In the genomic region with DNA sequence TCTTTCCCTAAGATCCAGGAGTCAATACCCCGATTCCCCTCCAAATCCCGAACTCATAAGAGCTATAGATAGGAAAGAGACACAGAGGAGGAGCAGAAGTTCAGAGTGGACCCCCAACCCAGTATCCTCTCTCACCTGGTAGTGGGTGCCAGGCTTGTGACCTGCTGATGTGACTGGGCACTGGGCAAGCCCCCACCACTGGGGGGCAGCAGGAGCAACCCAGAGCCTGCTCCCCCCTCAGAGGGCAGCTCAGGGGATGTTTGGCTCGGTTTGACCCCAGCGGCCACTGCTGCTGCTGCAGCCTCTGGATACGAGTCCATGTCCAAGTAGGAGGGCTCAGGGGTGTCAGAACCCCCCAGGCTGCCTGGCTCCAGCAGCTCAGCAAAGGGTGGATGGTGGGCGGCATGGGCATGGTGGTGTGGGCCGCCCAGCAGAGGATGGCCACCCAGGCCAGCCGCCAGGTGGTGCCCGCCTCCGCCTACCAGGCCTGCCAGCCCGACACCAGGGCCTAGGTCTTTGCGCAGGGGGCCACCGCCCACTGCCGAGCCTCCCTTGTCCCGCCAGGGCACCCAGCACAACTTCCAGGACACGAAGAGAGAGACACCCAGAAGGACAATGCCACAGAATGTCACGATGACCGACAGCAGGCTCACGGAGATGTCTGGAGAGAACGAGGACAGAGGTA, we compare ENCODE assay signal across 19 cellular contexts. TPM values are rescaled to one million over a fixed set of nuclear protein-coding genes. Genes with fewer than 3 reads are reported as not detected.
DNase-seq lines count a peak whose midpoint lies in the region; ATAC-seq and TF ChIP-seq lines count a peak whose summit lies in the region.
"Had no signal": no experiment of that assay in that cellular context is flagged by ENCODE, and none has a peak within 500 bp of the region (broad histone marks: within the 10 kb centered on the region; RNA-seq: fewer than 3 reads in every experiment).

No MANE protein-coding gene starts in this region.

- no peak overlapping the region for H3K4me3 Mint-ChIP-seq in neural progenitor cell

- H2AFZ ChIP-seq in Karpas-422 (ENCODE audit: low read length) (no peak overlapping the region), SU-DHL-6 (ENCODE audit: low read depth, low read length, severe bottlenecking) (no peak overlapping the region), neural progenitor cell (replicated peaks) (no peak overlapping the region)

- H3K27ac Mint-ChIP-seq in neural progenitor cell = no peak overlapping the region

- H3K9me3 Mint-ChIP-seq in neural progenitor cell = peaks cover 21% of the 10 kb centered on the region

- no peak overlapping the region for H3K9ac ChIP-seq in Karpas-422 (ENCODE audit: low read length)
- H3K9ac ChIP-seq in SU-DHL-6 (ENCODE audit: low read length) = no peak overlapping the region
- no peak overlapping the region for H3K9ac ChIP-seq in neural progenitor cell

- H3K27me3 Mint-ChIP-seq in neural progenitor cell (ENCODE audit: insufficient read depth, low read depth) = peaks cover 12% of the 10 kb centered on the region

- H3K27ac ChIP-seq in Karpas-422 (ENCODE audit: low read length) = no peak overlapping the region
- no peak overlapping the region for H3K27ac ChIP-seq in SU-DHL-6 (ENCODE audit: low read depth, low read length)
- no peak overlapping the region for H3K27ac ChIP-seq in neural progenitor cell
- no peak overlapping the region for H3K27ac ChIP-seq in right atrium auricular region
- no peak overlapping the region for H3K27ac ChIP-seq in ascending aorta

- H3K4me1 ChIP-seq in BE2C (no peaks in the 10 kb centered on the region), Karpas-422 (ENCODE audit: low read length) (no peaks in the 10 kb centered on the region), neural progenitor cell (no peaks in the 10 kb centered on the region), right atrium auricular region (no peaks in the 10 kb centered on the region), ascending aorta (no peaks in the 10 kb centered on the region)

- no peaks in the 10 kb centered on the region for H3K36me3 ChIP-seq in BE2C
- no peaks in the 10 kb centered on the region for H3K36me3 ChIP-seq in Karpas-422 (ENCODE audit: insufficient read depth, low read length)
- no peaks in the 10 kb centered on the region for H3K36me3 ChIP-seq in SU-DHL-6 (ENCODE audit: low read length)
- no peaks in the 10 kb centered on the region for H3K36me3 ChIP-seq in neural progenitor cell
- no peaks in the 10 kb centered on the region for H3K36me3 ChIP-seq in right atrium auricular region
- H3K36me3 ChIP-seq in ascending aorta = no peaks in the 10 kb centered on the region

- intact Hi-C loops in left colon (cut with DNase I, micrococcal nuclease) = no loop called here
- intact Hi-C loops in ascending aorta (cut with DNase I) = no loop called here

- H3K4me3 ChIP-seq in BE2C (ENCODE audit: low read depth, low read length) = no peak overlapping the region
- H3K4me3 ChIP-seq in Karpas-422 (ENCODE audit: low read length) = no peak overlapping the region
- H3K4me3 ChIP-seq in SU-DHL-6 (ENCODE audit: insufficient read depth, low read length, poor library complexity, severe bottlenecking) = no peak overlapping the region
- H3K4me3 ChIP-seq in neural progenitor cell = no peak overlapping the region
- no peak overlapping the region for H3K4me3 ChIP-seq in right atrium auricular region
- H3K4me3 ChIP-seq in ascending aorta = no peak overlapping the region

- H4K20me1 ChIP-seq in Karpas-422 (ENCODE audit: insufficient read depth, low read depth, low read length) (no peaks in the 10 kb centered on the region), SU-DHL-6 (ENCODE audit: low read depth, low read length) (no peaks in the 10 kb centered on the region), neural progenitor cell (ENCODE audit: low read depth) (no peaks in the 10 kb centered on the region)

- no peak for DNase-seq in BE2C
- DNase-seq in Karpas-422 = peak; percentile 57
- no peak for DNase-seq in neural progenitor cell (ENCODE audit: low spot score)
- no peak for DNase-seq in right atrium auricular region (ENCODE audit: low spot score)
- DNase-seq in left colon = no peak
- DNase-seq in ascending aorta (ENCODE audit: low spot score in 2 of 2) = no peak
- DNase-seq: C1 segment of cervical spinal cord, DMS79 treated with DMSO at 0.1 percent for 48 hours, GF-D8, KG1, NCI-H1092 treated with DMSO at 0.1 percent for 48 hours, NCI-H226, NCI-H524 treated with DMSO at 0.1 percent for 48 hours, SW 1271 had no signal

- H3K4me2 ChIP-seq in Karpas-422 (ENCODE audit: low read depth, low read length, poor library complexity, severe bottlenecking) = no peak overlapping the region
- no peak overlapping the region for H3K4me2 ChIP-seq in SU-DHL-6 (ENCODE audit: low read depth, low read length, poor library complexity, severe bottlenecking)
- no peak overlapping the region for H3K4me2 ChIP-seq in neural progenitor cell

- H3K9me2 ChIP-seq in Karpas-422 (replicated peaks; ENCODE audit: insufficient read depth, low read length) = no peaks in the 10 kb centered on the region
- no peaks in the 10 kb centered on the region for H3K9me2 ChIP-seq in SU-DHL-6 (replicated peaks; ENCODE audit: insufficient read depth, low read length)

- H3K79me2 ChIP-seq in Karpas-422 (ENCODE audit: low read length) (no peaks in the 10 kb centered on the region), SU-DHL-6 (ENCODE audit: insufficient read depth, low read length) (no peaks in the 10 kb centered on the region), neural progenitor cell (ENCODE audit: low read depth) (no peaks in the 10 kb centered on the region)

- peaks cover 5% of the 10 kb centered on the region for H3K4me1 Mint-ChIP-seq in neural progenitor cell

- no peaks in the 10 kb centered on the region for H3K9me3 ChIP-seq in BE2C
- peaks cover 7% of the 10 kb centered on the region for H3K9me3 ChIP-seq in Karpas-422 (ENCODE audit: low read length)
- peaks cover 14% of the 10 kb centered on the region; the same call in 1 of the 2 replicates for H3K9me3 ChIP-seq in SU-DHL-6 (ENCODE audit: insufficient read depth, low read length)
- H3K9me3 ChIP-seq in neural progenitor cell (ENCODE audit: low read depth) = no peaks in the 10 kb centered on the region
- H3K9me3 ChIP-seq in right atrium auricular region = peaks cover 7 to 28% of the 10 kb centered on the region in 2 donors
- H3K9me3 ChIP-seq in ascending aorta = peaks cover 10 to 14% of the 10 kb centered on the region in 2 donors

- TF ChIP-seq CTCF in BE2C (IDR thresholded peaks at IDR 0.05; ENCODE audit: low read depth, low read length) (peak; percentile 17; the same call in 1 of the 2 replicates), SU-DHL-6 (IDR thresholded peaks at IDR 0.05; ENCODE audit: insufficient read depth, low read length, poor library complexity, severe bottlenecking) (peak; percentile 10), neural progenitor cell (IDR thresholded peaks at IDR 0.05) (peak; percentile 3), right atrium auricular region (IDR thresholded peaks at IDR 0.05) (no peak), ascending aorta (IDR thresholded peaks at IDR 0.05) (no peak)

- no peaks in the 10 kb centered on the region for H3K36me3 Mint-ChIP-seq in neural progenitor cell

- H3K27me3 ChIP-seq in BE2C = peaks cover under 1% of the 10 kb centered on the region
- no peaks in the 10 kb centered on the region; the same call in 1 of the 2 replicates for H3K27me3 ChIP-seq in Karpas-422 (ENCODE audit: low read length)
- H3K27me3 ChIP-seq in SU-DHL-6 (ENCODE audit: low read length) = no peaks in the 10 kb centered on the region
- peaks cover 11% of the 10 kb centered on the region for H3K27me3 ChIP-seq in neural progenitor cell
- H3K27me3 ChIP-seq in right atrium auricular region = no peaks in the 10 kb centered on the region
- H3K27me3 ChIP-seq in ascending aorta = no peaks in the 10 kb centered on the region

- H3F3A ChIP-seq in SU-DHL-6 (ENCODE audit: insufficient read depth) (no peaks in the 10 kb centered on the region), neural progenitor cell (ENCODE audit: low read depth) (no peaks in the 10 kb centered on the region)

- no peak for ATAC-seq in GM18517 (IDR thresholded peaks at IDR 0.05; ENCODE audit: unreplicated experiment)
- ATAC-seq in left colon = no peak
- ATAC-seq: HCT116 had no signal

RNA-seq across cellular contexts. Expression of gene SYT3, which starts 7.4 kb away (rescaled TPM):
- 1.4 TPM for polyA plus RNA-seq in BE2C (2012; ENCODE audit: insufficient read depth, insufficient read length, low read depth)
- total RNA-seq in Karpas-422 (2014; rRNA removed; shearing (Covaris generic); ENCODE audit: low replicate concordance) = 0.11 TPM in 1 of 2 replicates, not detected in the other
- total RNA-seq in neural progenitor cell (ENCODE audit: low replicate concordance) (0.41 and 1.1 TPM in 2 replicates), right atrium auricular region (under 1 TPM; 0.19 to 0.59 TPM), left colon (not detected), ascending aorta (2.2 TPM)
- total RNA-seq: MCF 10A, RPMI7951 had no signal

RNA-seq across cellular contexts. Expression of gene C19orf81, which starts 17.0 kb away (rescaled TPM):
- polyA plus RNA-seq in BE2C (2012; ENCODE audit: insufficient read depth, insufficient read length, low read depth) = 7.1 TPM
- 1.1 TPM in 1 of 2 replicates, not detected in the other for total RNA-seq in Karpas-422 (2014; rRNA removed; shearing (Covaris generic); ENCODE audit: low replicate concordance)
- 1.3 and 6.0 TPM in 2 replicates for total RNA-seq in neural progenitor cell (ENCODE audit: low replicate concordance)
- total RNA-seq in right atrium auricular region = 1 to 10 TPM in 1 of 2 donors, not detected in 1; 4.6 TPM
- total RNA-seq in left colon = not detected
- total RNA-seq in ascending aorta = not detected
- total RNA-seq: MCF 10A, RPMI7951 had no signal

Comparison
In these comparisons a context has a peak if more than half of its experiments do, and no peak if none do; other contexts are left out.
1. CTCF ChIP-seq: peak in BE2C (single experiment), SU-DHL-6 (single experiment) and neural progenitor cell (single experiment); none in right atrium auricular region (0 of 2) and ascending aorta (0 of 3).